ENCODE assay signal across 36 cellular contexts in the genomic region with DNA sequence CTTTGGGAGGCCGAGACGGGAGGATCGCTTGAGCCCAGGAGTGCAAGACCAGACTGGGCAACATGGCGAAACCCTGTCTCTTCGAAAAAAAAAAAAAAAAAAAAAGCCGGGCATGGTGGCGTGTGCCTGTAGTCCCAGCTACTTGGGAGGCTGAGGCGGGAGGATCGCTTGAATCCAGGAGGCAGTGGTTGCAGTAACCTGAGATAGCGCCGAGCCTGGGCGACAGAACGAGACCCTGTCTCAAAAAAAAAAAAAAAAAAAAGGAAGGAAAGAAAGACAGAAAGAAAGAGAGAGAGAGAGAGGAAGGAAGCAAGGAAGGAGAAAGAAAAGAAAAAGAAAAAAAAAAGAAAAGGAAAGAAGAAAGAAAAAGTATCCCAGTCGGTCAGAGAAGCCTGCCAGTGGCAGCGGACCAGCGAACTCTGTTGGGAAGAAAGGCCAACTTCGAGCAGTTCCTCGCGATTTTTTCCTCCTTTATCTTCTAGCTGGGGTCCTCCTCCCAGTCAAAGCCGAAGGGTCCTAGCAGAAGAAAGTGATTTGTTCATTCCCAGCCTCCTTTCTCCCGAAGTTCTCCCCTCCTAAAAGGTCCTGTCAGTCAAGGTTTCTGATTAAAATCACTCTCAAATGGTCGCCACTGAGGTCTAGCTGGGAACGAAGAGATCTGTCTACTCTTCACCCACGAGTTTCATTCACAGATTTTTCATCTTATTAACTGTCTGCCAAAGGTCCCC. TPM values are rescaled to one million over a fixed set of nuclear protein-coding genes. Genes with fewer than 3 reads are reported as not detected.
DNase-seq lines count a peak whose midpoint lies in the region; ATAC-seq, FAIRE-seq and TF ChIP-seq lines count a peak whose summit lies in the region.
"Had no signal": no experiment of that assay in that cellular context is flagged by ENCODE, and none has a peak within 500 bp of the region (broad histone marks: within the 10 kb centered on the region; RNA-seq: fewer than 3 reads in every experiment).

No MANE protein-coding gene starts in this region.

- H3K4me1 ChIP-seq in HUES64 (ENCODE audit: insufficient read depth, low read length) (peaks cover 2% of the 10 kb centered on the region; the same call in 1 of the 2 replicates), endothelial cell of umbilical vein (ENCODE audit: control insufficient read depth, extremely low read depth, insufficient read depth, low read length) (peaks cover 3% of the 10 kb centered on the region)

- FAIRE-seq in endothelial cell of umbilical vein (lab: Jason Lieb, UNC) = no peak
- FAIRE-seq: bronchial epithelial cell, colon, H54 had no signal

- TF ChIP-seq CTCF in endothelial cell of umbilical vein (IDR thresholded peaks at IDR 0.05; ENCODE audit: extremely low read depth in 1 of 2, insufficient read depth in 1 of 2, low read depth in 1 of 2, low read length in 2 of 2) (no peak), neural cell (IDR thresholded peaks at IDR 0.05; ENCODE audit: poor library complexity, severe bottlenecking) (no peak)

- no peak overlapping the region for H2AFZ ChIP-seq in endothelial cell of umbilical vein (ENCODE audit: low read depth, low read length)
- H2AFZ ChIP-seq in neural cell (ENCODE audit: low read depth, low read length) = no peak overlapping the region

- no peaks in the 10 kb centered on the region for H4K20me1 ChIP-seq in endothelial cell of umbilical vein (replicated peaks; ENCODE audit: control insufficient read depth, extremely low read depth, insufficient read depth, low read length)
- no peaks in the 10 kb centered on the region for H4K20me1 ChIP-seq in neural cell (ENCODE audit: insufficient read depth)

- dilution Hi-C loops in endothelial cell of umbilical vein (cut with MboI; ENCODE audit: extremely low pct_ligation_motif_present, low sequenced_read_pairs) = no loop called here

- ATAC-seq in HG03097 (IDR thresholded peaks at IDR 0.05; ENCODE audit: low FRiP score, unreplicated experiment) = no peak
- ATAC-seq in GM21515 (IDR thresholded peaks at IDR 0.05; ENCODE audit: unreplicated experiment) = no peak
- no peak for ATAC-seq in HG03342 (IDR thresholded peaks at IDR 0.05; ENCODE audit: unreplicated experiment)
- ATAC-seq: left lobe of liver had no signal

- H3K36me3 ChIP-seq in HUES64 (ENCODE audit: insufficient read depth, low read length) = no peaks in the 10 kb centered on the region
- no peaks in the 10 kb centered on the region for H3K36me3 ChIP-seq in endothelial cell of umbilical vein (ENCODE audit: control insufficient read depth in 2 of 2, extremely low read depth in 1 of 2, insufficient read depth in 2 of 2, low read length in 2 of 2)
- no peaks in the 10 kb centered on the region for H3K36me3 ChIP-seq in neural cell (ENCODE audit: insufficient read depth, low read length)
- H3K36me3 ChIP-seq: transverse colon had no signal

- no peaks in the 10 kb centered on the region for H3K9me2 ChIP-seq in neural cell (ENCODE audit: insufficient read depth, low read length)

- TF ChIP-seq POLR2A in endothelial cell of umbilical vein (IDR thresholded peaks at IDR 0.05; ENCODE audit: low read depth, low read length) = no peak

- no peak for TF ChIP-seq EP300 in neural cell (conservative IDR thresholded peaks at IDR 0.05; ENCODE audit: poor library complexity, severe bottlenecking)

- H3K9ac ChIP-seq in HUES64 (ENCODE audit: low read depth, low read length) (no peak overlapping the region), endothelial cell of umbilical vein (replicated peaks; ENCODE audit: extremely low read depth, insufficient read depth, low read length) (no peak overlapping the region), neural cell (ENCODE audit: low read length) (no peak overlapping the region)

- no peaks in the 10 kb centered on the region for H3F3A ChIP-seq in neural cell (ENCODE audit: insufficient read depth, low read length, poor library complexity, severe bottlenecking)

- POLR2A ChIA-PET in endothelial cell of umbilical vein (lab: Charles Lee) = no interaction called here

- WGBS in HUES64 = 6% methylated on average over 24 of the region's 24 CpGs

- H3K79me2 ChIP-seq in endothelial cell of umbilical vein (ENCODE audit: control insufficient read depth, insufficient read depth, low read length) = no peaks in the 10 kb centered on the region
- no peaks in the 10 kb centered on the region for H3K79me2 ChIP-seq in neural cell (replicated peaks; ENCODE audit: insufficient read depth, low read length)

- H3K4me2 ChIP-seq in endothelial cell of umbilical vein (ENCODE audit: insufficient read depth, low read length) = no peak overlapping the region
- no peak overlapping the region for H3K4me2 ChIP-seq in neural cell (ENCODE audit: low read length)

- no peaks in the 10 kb centered on the region for H3K9me1 ChIP-seq in endothelial cell of umbilical vein (replicated peaks; ENCODE audit: control insufficient read depth, extremely low read depth, insufficient read depth, low read length)

- DNase-seq in DMS114 treated with DMSO at 0.1 percent for 48 hours (lab: John Stamatoyannopoulos, UW; ENCODE audit: unreplicated experiment) (peak; percentile 53), endothelial cell of umbilical vein (ENCODE audit: low read depth, low spot score) (no peak), foreskin melanocyte (no peak)
- DNase-seq: activated CD4-positive, CD25-positive, alpha-beta regulatory T cell; amygdala; CD4-positive, alpha-beta T cell; effector CD8-positive, alpha-beta T cell; erythroblast; head of caudate nucleus; immature natural killer cell; NCI-H1092; NCI-H187; NCI-H2171 treated with DMSO at 0.1 percent for 48 hours; NCI-H524; NK-92 treated with Interleukin-12 subunit alpha and Interleukin-12 subunit beta, amount 100 ng/mL, for 24 hours; occipital lobe; SHP77 treated with DMSO at 0.1 percent for 48 hours; stimulated activated CD4-positive, alpha-beta T cell treated with anti-CD3 and anti-CD28 coated beads, Interleukin-1b, Interleukin-23, amount 100 ng/mL, for 48 hours; stimulated activated CD8-positive, alpha-beta memory T cell treated with anti-CD3 and anti-CD28 coated beads, Interleukin-4, amount 100 ng/mL, for 48 hours; T1000; transverse colon had no signal

- peak overlapping the region; percentile 53 for H3K4me3 ChIP-seq in HUES64 (ENCODE audit: low read length)
- no peak overlapping the region for H3K4me3 ChIP-seq in endothelial cell of umbilical vein (replicated peaks in 1 of 3; ENCODE audit: insufficient read depth in 1 of 3, low read depth in 1 of 3, low read length in 3 of 3)
- no peak overlapping the region for H3K4me3 ChIP-seq in neural cell (ENCODE audit: low read length)
- H3K4me3 ChIP-seq: smooth muscle cell, transverse colon had no signal

- no peaks in the 10 kb centered on the region for H3K9me3 ChIP-seq in HUES64 (ENCODE audit: insufficient read depth, low read depth, low read length)
- H3K9me3 ChIP-seq in endothelial cell of umbilical vein (replicated peaks; ENCODE audit: control insufficient read depth, insufficient read depth, low read length) = no peaks in the 10 kb centered on the region
- H3K9me3 ChIP-seq in neural cell (ENCODE audit: low read length) = no peaks in the 10 kb centered on the region
- H3K9me3 ChIP-seq: transverse colon had no signal

- no peak for TF ChIP-seq RAD21 in neural cell (conservative IDR thresholded peaks at IDR 0.05)

- H3K27ac ChIP-seq in HUES64 (ENCODE audit: low read depth, low read length) (no peak overlapping the region), endothelial cell of umbilical vein (ENCODE audit: insufficient read depth, low read depth, low read length) (no peak overlapping the region), neural cell (ENCODE audit: low read length) (no peak overlapping the region)
- H3K27ac ChIP-seq: transverse colon had no signal

- CTCF ChIA-PET in endothelial cell of umbilical vein (lab: Charles Lee) = no interaction called here

- BruUV-seq in endothelial cell of umbilical vein (replicated peaks; lab: Mats Ljungman, UMichigan) = no TSS peak

- intact Hi-C loops in endothelial cell of umbilical vein (cut with micrococcal nuclease) = no loop called here

- H3K27me3 ChIP-seq in HUES64 (ENCODE audit: insufficient read depth, low read length) (peaks cover 68% of the 10 kb centered on the region), endothelial cell of umbilical vein (ENCODE audit: control insufficient read depth in 2 of 2, insufficient read depth in 2 of 2, low read length in 2 of 2) (peaks cover 58 to 82% of the 10 kb centered on the region in 2 experiments), neural cell (ENCODE audit: insufficient read depth, low read depth, low read length) (peaks cover 86% of the 10 kb centered on the region)

RNA-seq across cellular contexts. Expression of a gene that starts 2.4 kb away (rescaled TPM):
- polyA plus RNA-seq in HUES64 (2013, experiment 1 of 2) = 1.9 TPM
- 5.3 TPM for polyA plus RNA-seq in HUES64 (2013, experiment 2 of 2)
- not detected in 2 replicates for total RNA-seq in endothelial cell of umbilical vein
- not detected in 2 replicates for polyA plus RNA-seq in endothelial cell of umbilical vein
- not detected in 2 replicates for polyA plus RNA-seq in endothelial cell of umbilical vein (2011; cell fraction: cytosol; rRNA removed)
- polyA plus RNA-seq in endothelial cell of umbilical vein (2011; cell fraction: nucleus; rRNA removed) = 0.11 and 0.67 TPM in 2 replicates
- polyA plus RNA-seq in endothelial cell of umbilical vein (2012) = not detected in 2 replicates
- polyA minus RNA-seq in endothelial cell of umbilical vein = 0.30 TPM in 1 of 2 replicates, not detected in the other
- polyA minus RNA-seq in endothelial cell of umbilical vein (2011; cell fraction: cytosol; rRNA and poly(A)+ RNA removed) = not detected
- polyA minus RNA-seq in endothelial cell of umbilical vein (2011; cell fraction: nucleus; rRNA and poly(A)+ RNA removed) = not detected in 2 replicates
- 9.2 and 9.4 TPM in 2 replicates for polyA plus RNA-seq in neural cell
- polyA minus RNA-seq in neural cell = 6.6 and 10.5 TPM in 2 replicates
- total RNA-seq: fibroblast of villous mesenchyme had no signal

RNA-seq across cellular contexts. Expression of a gene that starts 2.6 kb away (rescaled TPM):
- polyA plus RNA-seq in HUES64 (2013, experiment 1 of 2) = not detected
- not detected for polyA plus RNA-seq in HUES64 (2013, experiment 2 of 2)
- not detected in 2 replicates for total RNA-seq in endothelial cell of umbilical vein
- polyA plus RNA-seq in endothelial cell of umbilical vein = not detected in 2 replicates
- not detected in 2 replicates for polyA plus RNA-seq in endothelial cell of umbilical vein (2011; cell fraction: cytosol; rRNA removed)
- not detected in 2 replicates for polyA plus RNA-seq in endothelial cell of umbilical vein (2011; cell fraction: nucleus; rRNA removed)
- not detected in 2 replicates for polyA plus RNA-seq in endothelial cell of umbilical vein (2012)
- not detected in 2 replicates for polyA minus RNA-seq in endothelial cell of umbilical vein
- not detected for polyA minus RNA-seq in endothelial cell of umbilical vein (2011; cell fraction: cytosol; rRNA and poly(A)+ RNA removed)
- polyA minus RNA-seq in endothelial cell of umbilical vein (2011; cell fraction: nucleus; rRNA and poly(A)+ RNA removed) = not detected in 2 replicates
- not detected in 2 replicates for polyA plus RNA-seq in neural cell
- not detected in 2 replicates for polyA minus RNA-seq in neural cell
- total RNA-seq: A172; bronchial epithelial cell; CD4-positive, alpha-beta T cell; fibroblast of villous mesenchyme; left lobe of liver; mesenteric fat pad; myocyte; occipital lobe; renal cortical epithelial cell; smooth muscle cell; transverse colon had no signal
- polyA plus RNA-seq: immature natural killer cell had no signal

RNA-seq across cellular contexts. Expression of a gene that starts 46.1 kb away (rescaled TPM):
- polyA plus RNA-seq in HUES64 (2013, experiment 1 of 2) = 0.25 TPM
- polyA plus RNA-seq in HUES64 (2013, experiment 2 of 2) = 0.19 TPM
- total RNA-seq in endothelial cell of umbilical vein = not detected in 2 replicates
- polyA plus RNA-seq in endothelial cell of umbilical vein (not detected in 2 replicates), neural cell (not detected in 2 replicates)
- not detected in 2 replicates for polyA plus RNA-seq in endothelial cell of umbilical vein (2011; cell fraction: cytosol; rRNA removed)
- polyA plus RNA-seq in endothelial cell of umbilical vein (2011; cell fraction: nucleus; rRNA removed) = not detected in 2 replicates
- 0.07 and 0.08 TPM in 2 replicates for polyA plus RNA-seq in endothelial cell of umbilical vein (2012)
- polyA minus RNA-seq in endothelial cell of umbilical vein (0.08 TPM in 1 of 2 replicates, not detected in the other), neural cell (0.24 TPM in 1 of 2 replicates, not detected in the other)
- not detected for polyA minus RNA-seq in endothelial cell of umbilical vein (2011; cell fraction: cytosol; rRNA and poly(A)+ RNA removed)
- polyA minus RNA-seq in endothelial cell of umbilical vein (2011; cell fraction: nucleus; rRNA and poly(A)+ RNA removed) = not detected in 2 replicates
- total RNA-seq: A172, bronchial epithelial cell, fibroblast of villous mesenchyme, left lobe of liver, myocyte, smooth muscle cell, transverse colon had no signal
